24 cellular contexts compared by ENCODE assay signal in genomic region chr3:160136421-160136820, GRCh38.
DNase-seq lines count a peak whose midpoint lies in the region; ATAC-seq lines count a peak whose summit lies in the region.
"Had no signal": no experiment of that assay in that cellular context is flagged by ENCODE, and none has a peak within 500 bp of the region (broad histone marks: within the 10 kb centered on the region; RNA-seq: fewer than 3 reads in every experiment).

No MANE protein-coding gene starts in this region.

- H3K79me2 ChIP-seq in Karpas-422 (ENCODE audit: low read length), result no peaks in the 10 kb centered on the region
- H3K79me2 ChIP-seq: parathyroid adenoma had no signal

- no peaks in the 10 kb centered on the region for H4K20me1 ChIP-seq in Karpas-422 (ENCODE audit: insufficient read depth, low read depth, low read length)

- H3K36me3 ChIP-seq in Karpas-422 (ENCODE audit: insufficient read depth, low read length), result no peaks in the 10 kb centered on the region
- H3K36me3 ChIP-seq: adrenal gland, cardiac muscle cell, lower lobe of right lung, SJCRH30 had no signal

- no peaks in the 10 kb centered on the region for H3K9me3 Mint-ChIP-seq in stimulated activated memory B cell treated with anti-CD40 and anti-IgM and Interleukin-4, amounts not matched to agents 10 μg/mL and 1 μg/mL and 100 μg/mL, for 72 hours
- H3K9me3 Mint-ChIP-seq: naive B cell had no signal

- H3K4me1 ChIP-seq in Karpas-422 (ENCODE audit: low read length), result peaks cover 17% of the 10 kb centered on the region
- H3K4me1 ChIP-seq: adrenal gland, parathyroid adenoma, SJCRH30 had no signal

- H3K4me2 ChIP-seq in Karpas-422 (ENCODE audit: low read depth, low read length, poor library complexity, severe bottlenecking), result peak overlapping the region; percentile 34

- H3K27me3 ChIP-seq in Karpas-422 (ENCODE audit: low read length), result no peaks in the 10 kb centered on the region
- H3K27me3 ChIP-seq: adrenal gland, cardiac muscle cell, SJCRH30 had no signal

- no peak overlapping the region for H3K27ac ChIP-seq in Karpas-422 (ENCODE audit: low read length)
- H3K27ac ChIP-seq: adrenal gland, cardiac muscle cell, lower lobe of right lung, parathyroid adenoma, SJCRH30, skin epidermis had no signal

- no peaks in the 10 kb centered on the region for H3K9me2 ChIP-seq in Karpas-422 (replicated peaks; ENCODE audit: insufficient read depth, low read length)

- H3K27ac Mint-ChIP-seq in stimulated activated memory B cell treated with anti-CD40 and anti-IgM and Interleukin-4, amounts not matched to agents 10 μg/mL and 1 μg/mL and 100 μg/mL, for 72 hours, result no peak overlapping the region

- H3K4me1 Mint-ChIP-seq in stimulated activated memory B cell treated with anti-CD40 and anti-IgM and Interleukin-4, amounts not matched to agents 10 μg/mL and 1 μg/mL and 100 μg/mL, for 72 hours, result peaks cover 16% of the 10 kb centered on the region

- no peaks in the 10 kb centered on the region for H3K27me3 Mint-ChIP-seq in stimulated activated memory B cell treated with anti-CD40 and anti-IgM and Interleukin-4, amounts not matched to agents 10 μg/mL and 1 μg/mL and 100 μg/mL, for 72 hours
- H3K27me3 Mint-ChIP-seq: naive B cell had no signal

- peak; percentile 72 for DNase-seq in Karpas-422
- DNase-seq in activated naive CD4-positive, alpha-beta T cell treated with Interleukin-2 at 50 U/mL for 16 hours, result no peak
- DNase-seq in activated T-cell treated with anti-CD3 and anti-CD28 coated beads, Interleukin-2, amount 50 U/mL, for 1 hour, result no peak
- no peak for DNase-seq in GOT3 (lab: John Stamatoyannopoulos, UW)
- DNase-seq: activated CD4-positive, CD25-positive, alpha-beta regulatory T cell treated with anti-CD3 and anti-CD28 coated beads, Interleukin-2, amount 50 U/mL, for 72 hours; adrenal gland; AML-193; Calu3; IMR-90; lower lobe of right lung; naive B cell; NCI-H1048; NCI-H2081 treated with DMSO at 0.1 percent for 48 hours; NCI-H526; OCI-M1; SJCRH30; stimulated activated CD4-positive, alpha-beta T cell treated with anti-CD3 and anti-CD28 coated beads, Interleukin-4, amount 100 ng/mL, for 24 hours; T-helper 2 cell had no signal

- H3K4me3 ChIP-seq in Karpas-422 (ENCODE audit: low read length), result no peak overlapping the region
- H3K4me3 ChIP-seq: adrenal gland, cardiac muscle cell, lower lobe of right lung, SJCRH30, skin epidermis had no signal

- no peaks in the 10 kb centered on the region for H3K36me3 Mint-ChIP-seq in stimulated activated memory B cell treated with anti-CD40 and anti-IgM and Interleukin-4, amounts not matched to agents 10 μg/mL and 1 μg/mL and 100 μg/mL, for 72 hours
- H3K36me3 Mint-ChIP-seq: naive B cell had no signal

- 0 out of 2 replicates have a peak overlapping the region, but pooled peaks have one; percentile 32 for H2AFZ ChIP-seq in Karpas-422 (ENCODE audit: low read length)
- H2AFZ ChIP-seq: parathyroid adenoma had no signal

- ATAC-seq in GM18519 (IDR thresholded peaks at IDR 0.05; ENCODE audit: low FRiP score, unreplicated experiment) (peak; percentile 55), HG02852 (IDR thresholded peaks at IDR 0.05; ENCODE audit: unreplicated experiment) (peak; percentile 44)
- peak; percentile 46 for ATAC-seq in stimulated activated memory B cell treated with anti-CD40 and anti-IgM and Interleukin-4, amounts not matched to agents 10 μg/mL and 1 μg/mL and 100 μg/mL, for 72 hours
- ATAC-seq: lower lobe of right lung had no signal

- H3K9me3 ChIP-seq in Karpas-422 (ENCODE audit: low read length), result no peaks in the 10 kb centered on the region
- H3K9me3 ChIP-seq: adrenal gland, lower lobe of right lung, SJCRH30 had no signal

- no peak overlapping the region for H3K9ac ChIP-seq in Karpas-422 (ENCODE audit: low read length)
- H3K9ac ChIP-seq: parathyroid adenoma had no signal

- H3K4me3 Mint-ChIP-seq in stimulated activated memory B cell treated with anti-CD40 and anti-IgM and Interleukin-4, amounts not matched to agents 10 μg/mL and 1 μg/mL and 100 μg/mL, for 72 hours, result no peak overlapping the region
